ENCODE assay signal across 19 cellular contexts in genomic region chr9:108874058-108874788, GRCh38.
A peak's percentile ranks its signal among the peaks of the same experiment; 100 is the strongest.
DNase-seq lines count a peak whose midpoint lies in the region; ATAC-seq lines count a peak whose summit lies in the region.
"Had no signal": no experiment of that assay in that cellular context is flagged by ENCODE, and none has a peak within 500 bp of the region (broad histone marks: within the 10 kb centered on the region; RNA-seq: fewer than 3 reads in every experiment).

No MANE protein-coding gene starts in this region.

- peak; percentile 65 for ATAC-seq in stimulated activated naive CD8-positive, alpha-beta T cell treated with anti-CD3 and anti-CD28 coated beads, Interleukin-15, amount 100 ng/mL, for 72 hours
- no peak for ATAC-seq in stimulated activated naive CD8-positive, alpha-beta T cell treated with anti-CD3 and anti-CD28 coated beads, Interleukin-15, Interleukin-2, amounts not matched to agents 100 U/mL and 50 U/mL, for 24 hours
- ATAC-seq in HG02885 (IDR thresholded peaks at IDR 0.05; ENCODE audit: poor library complexity, unreplicated experiment): peak; percentile 59
- no peak for ATAC-seq in GM18870 (IDR thresholded peaks at IDR 0.05; ENCODE audit: unreplicated experiment)
- ATAC-seq: CD8-positive, alpha-beta T cell; SK-N-SH treated with all-trans-retinoic acid at 6 μM for 48 hours; T-cell had no signal

- DNase-seq in stimulated activated naive CD8-positive, alpha-beta T cell treated with anti-CD3 and anti-CD28 coated beads, Interleukin-15, amount 100 ng/mL, for 72 hours: no peak
- DNase-seq in stimulated activated naive CD8-positive, alpha-beta T cell treated with anti-CD3 and anti-CD28 coated beads, Interleukin-15, Interleukin-2, amounts not matched to agents 100 U/mL and 50 U/mL, for 24 hours: no peak
- DNase-seq in NCI-H526 (lab: John Stamatoyannopoulos, UW) (peak; percentile 66 to 81), NCI-H1930 (lab: John Stamatoyannopoulos, UW) (no peak)
- DNase-seq in stimulated activated CD4-positive, alpha-beta T cell treated with anti-CD3 and anti-CD28 coated beads, Interleukin-1b, Interleukin-23, amount 100 ng/mL, for 48 hours: no peak
- DNase-seq: Calu3; CD8-positive, alpha-beta T cell; DMS53; EL; KG1; MV-4-11; NCI-H187; NCI-H2227 treated with DMSO at 0.1 percent for 48 hours; NCI-H510A treated with DMSO at 0.1 percent for 48 hours; SIG-M5; T-cell had no signal

- H3K4me1 Mint-ChIP-seq in stimulated activated naive CD8-positive, alpha-beta T cell treated with anti-CD3 and anti-CD28 coated beads, Interleukin-15, amount 100 ng/mL, for 72 hours: no peaks in the 10 kb centered on the region
- H3K4me1 Mint-ChIP-seq: T-cell had no signal

- no peaks in the 10 kb centered on the region for H3K9me3 Mint-ChIP-seq in stimulated activated naive CD8-positive, alpha-beta T cell treated with anti-CD3 and anti-CD28 coated beads, Interleukin-15, amount 100 ng/mL, for 72 hours
- H3K9me3 Mint-ChIP-seq: CD8-positive, alpha-beta T cell; T-cell had no signal

- H3K4me3 Mint-ChIP-seq in stimulated activated naive CD8-positive, alpha-beta T cell treated with anti-CD3 and anti-CD28 coated beads, Interleukin-15, amount 100 ng/mL, for 72 hours: no peak overlapping the region
- H3K4me3 Mint-ChIP-seq: CD8-positive, alpha-beta T cell; T-cell had no signal

- peak overlapping the region; percentile 40 to 59 for H3K27ac Mint-ChIP-seq in stimulated activated naive CD8-positive, alpha-beta T cell treated with anti-CD3 and anti-CD28 coated beads, Interleukin-15, amount 100 ng/mL, for 72 hours
- H3K27ac Mint-ChIP-seq: CD8-positive, alpha-beta T cell; T-cell had no signal

- H3K27me3 Mint-ChIP-seq in stimulated activated naive CD8-positive, alpha-beta T cell treated with anti-CD3 and anti-CD28 coated beads, Interleukin-15, amount 100 ng/mL, for 72 hours: no peaks in the 10 kb centered on the region
- H3K27me3 Mint-ChIP-seq: T-cell had no signal

Comparison
In these comparisons a context has a peak if more than half of its experiments do, and no peak if none do; other contexts are left out.
1. ATAC-seq: peak in stimulated activated naive CD8-positive, alpha-beta T cell treated with anti-CD3 and anti-CD28 coated beads, Interleukin-15, amount 100 ng/mL, for 72 hours (single experiment) and HG02885 (single experiment); none in stimulated activated naive CD8-positive, alpha-beta T cell treated with anti-CD3 and anti-CD28 coated beads, Interleukin-15, Interleukin-2, amounts not matched to agents 100 U/mL and 50 U/mL, for 24 hours (single experiment) and GM18870 (single experiment).
2. DNase-seq: peak in NCI-H526 (2 of 2); none in stimulated activated naive CD8-positive, alpha-beta T cell treated with anti-CD3 and anti-CD28 coated beads, Interleukin-15, amount 100 ng/mL, for 72 hours (0 of 2), stimulated activated naive CD8-positive, alpha-beta T cell treated with anti-CD3 and anti-CD28 coated beads, Interleukin-15, Interleukin-2, amounts not matched to agents 100 U/mL and 50 U/mL, for 24 hours (single experiment), stimulated activated CD4-positive, alpha-beta T cell treated with anti-CD3 and anti-CD28 coated beads, Interleukin-1b, Interleukin-23, amount 100 ng/mL, for 48 hours (single experiment) and NCI-H1930 (0 of 2).